In genomic region chr7:898855-899681, GRCh38 we compare ENCODE assay signal across 1 cellular context.
TF ChIP-seq lines count a peak whose summit lies in the region.

No MANE protein-coding gene starts in this region.

TF ChIP-seq in K562, 482 proteins besides CTCF, POLR2A, EP300 and RAD21 (continued from another document):
- TF ChIP-seq ZMIZ1 (IDR thresholded peaks at IDR 0.05; ENCODE audit: low read depth in 2 of 2, low read length in 2 of 2), result no peak
- no peak for TF ChIP-seq ZNF583 (CRISPR knock-in tag; IDR thresholded peaks at IDR 0.05)
- TF ChIP-seq KDM4B (IDR thresholded peaks at IDR 0.05; ENCODE audit: borderline replicate concordance in 2 of 2, low read depth in 1 of 2), result no peak
- TF ChIP-seq FIP1L1 (IDR thresholded peaks at IDR 0.05; ENCODE audit: low read depth, low read length, poor library complexity, severe bottlenecking), result peak; percentile 64
- TF ChIP-seq HDAC8 (tag; IDR thresholded peaks at IDR 0.05), result no peak
- no peak for TF ChIP-seq SRSF3 (IDR thresholded peaks at IDR 0.05; ENCODE audit: insufficient read depth, low read length)
